ENCODE assay signal across 23 cellular contexts in the genomic region with DNA sequence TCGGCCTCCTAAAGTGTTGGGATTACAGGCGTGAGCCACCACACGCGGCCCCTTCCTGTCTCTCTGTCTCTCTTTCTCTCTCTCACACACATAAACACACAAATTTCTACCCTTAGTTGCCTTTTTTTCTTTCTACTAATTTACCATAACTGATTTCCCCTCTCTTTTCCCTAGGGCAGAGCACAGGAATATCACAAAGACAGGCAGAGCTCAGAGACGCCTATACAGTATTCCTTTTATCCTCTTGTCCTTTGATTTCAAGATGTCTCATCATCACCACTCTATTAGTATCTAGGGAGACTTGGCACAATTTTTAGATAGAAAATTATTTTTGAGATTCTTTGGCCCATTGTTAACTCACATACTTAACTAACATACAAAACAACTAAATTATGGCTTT. TPM values are rescaled to one million over a fixed set of nuclear protein-coding genes. Genes with fewer than 3 reads are reported as not detected.
DNase-seq lines count a peak whose midpoint lies in the region; ATAC-seq and TF ChIP-seq lines count a peak whose summit lies in the region.
"Had no signal": no experiment of that assay in that cellular context is flagged by ENCODE, and none has a peak within 500 bp of the region (broad histone marks: within the 10 kb centered on the region; RNA-seq: fewer than 3 reads in every experiment).

No MANE protein-coding gene starts in this region.

- H3K4me3 Mint-ChIP-seq in glutamatergic neuron (ENCODE audit: unreplicated experiment): peak overlapping the region; percentile 72
- H3K4me3 Mint-ChIP-seq: CD8-positive, alpha-beta T cell; HFFc6 had no signal

- no peak for ATAC-seq in GM21825 (IDR thresholded peaks at IDR 0.05; ENCODE audit: unreplicated experiment)
- ATAC-seq in HG03354 (IDR thresholded peaks at IDR 0.05; ENCODE audit: poor library complexity, severe bottlenecking, unreplicated experiment): no peak
- ATAC-seq: A549; CD8-positive, alpha-beta T cell; HCT116 had no signal

- in situ Hi-C loops in SK-MEL-5 (cut with HindIII; ENCODE audit: low pct_unique_long_range_greater_than_20kb, low sequenced_read_pairs): no loop called here

- peak overlapping the region; percentile 41 for H3K27ac ChIP-seq in left ventricle myocardium inferior (replicated peaks)
- H3K27ac ChIP-seq: 22Rv1; A549; BLaER1 treated with 17β-estradiol and CSF1 and Interleukin-3, amounts not matched to agents 10 nM and 100 nM had no signal

- no peaks in the 10 kb centered on the region for H3K36me3 ChIP-seq in left ventricle myocardium inferior
- H3K36me3 ChIP-seq: BLaER1 treated with 17β-estradiol and CSF1 and Interleukin-3, amounts not matched to agents 10 nM and 100 nM had no signal

- DNase-seq in left ventricle myocardium inferior (no peak), cardiac septum (ENCODE audit: low spot score) (no peak), SK-MEL-5 (ENCODE audit: low read depth, low spot score) (peak; percentile 56), glutamatergic neuron (no peak), cortex of kidney (lab: John Stamatoyannopoulos, UW) (no peak)
- DNase-seq in activated CD4-positive, alpha-beta T cell treated with anti-CD3 and anti-CD28 coated beads for 48 hours: no peak
- DNase-seq: CD8-positive, alpha-beta T cell; COR-L47; DMS 273 treated with DMSO at 0.1 percent for 48 hours; DMS53; DND-41; EL; GOT3; H7; HFFc6; IMR-90 had no signal

- intact Hi-C loops in left ventricle myocardium inferior (cut with micrococcal nuclease): no loop called here
- intact Hi-C loops in cardiac septum (cut with DNase I): loop anchor here (10.0 kb wide), 1 partner anchor 158 kb away; no protein-coding TSS in a partner anchor

- peaks cover 19% of the 10 kb centered on the region for H3K27me3 Mint-ChIP-seq in glutamatergic neuron (ENCODE audit: unreplicated experiment)

- H3K4me1 Mint-ChIP-seq in glutamatergic neuron (ENCODE audit: low read depth, unreplicated experiment): peaks cover 53% of the 10 kb centered on the region

- H3K9me3 ChIP-seq in left ventricle myocardium inferior (replicated peaks): no peaks in the 10 kb centered on the region
- H3K9me3 ChIP-seq: A549 had no signal

- H3K36me3 Mint-ChIP-seq in glutamatergic neuron (ENCODE audit: unreplicated experiment): no peaks in the 10 kb centered on the region
- H3K36me3 Mint-ChIP-seq: CD8-positive, alpha-beta T cell had no signal

- H3K4me1 ChIP-seq in left ventricle myocardium inferior: peaks cover 90% of the 10 kb centered on the region

- H3K27ac Mint-ChIP-seq in glutamatergic neuron (ENCODE audit: unreplicated experiment): peak overlapping the region; percentile 82
- H3K27ac Mint-ChIP-seq: CD8-positive, alpha-beta T cell; HFFc6 had no signal

- peaks cover 22% of the 10 kb centered on the region for H3K9me3 Mint-ChIP-seq in glutamatergic neuron (ENCODE audit: unreplicated experiment)
- H3K9me3 Mint-ChIP-seq: CD8-positive, alpha-beta T cell; HFFc6 had no signal

- no peak for TF ChIP-seq CTCF in left ventricle myocardium inferior (IDR thresholded peaks at IDR 0.05; ENCODE audit: borderline replicate concordance)
- TF ChIP-seq CTCF in glutamatergic neuron (IDR thresholded peaks at IDR 0.05; ENCODE audit: partially characterized antibody, unreplicated experiment): no peak

- no peak overlapping the region for H3K4me3 ChIP-seq in left ventricle myocardium inferior
- H3K4me3 ChIP-seq: A549; BLaER1 treated with 17β-estradiol and CSF1 and Interleukin-3, amounts not matched to agents 10 nM and 100 nM had no signal

- H3K27me3 ChIP-seq in left ventricle myocardium inferior (ENCODE audit: low read depth): no peaks in the 10 kb centered on the region
- H3K27me3 ChIP-seq: BLaER1 treated with 17β-estradiol and CSF1 and Interleukin-3, amounts not matched to agents 10 nM and 100 nM had no signal

RNA-seq across cellular contexts. Expression of a gene that starts 25.8 kb away (rescaled TPM):
- 52.5 TPM for total RNA-seq in left ventricle myocardium inferior
- 87.0 TPM for total RNA-seq in cardiac septum
- total RNA-seq in SK-MEL-5 (2014; rRNA removed; shearing (Covaris generic)): 254 and 271 TPM in 2 replicates
- polyA plus RNA-seq in SK-MEL-5 (2015; cell fraction: cytosol; rRNA removed): 125 and 141 TPM in 2 replicates
- 284 and 324 TPM in 2 replicates for polyA plus RNA-seq in SK-MEL-5 (2015; cell fraction: nucleus; rRNA removed)
- total RNA-seq in glutamatergic neuron (ENCODE audit: unreplicated experiment): 52.9 TPM
- total RNA-seq: CD8-positive, alpha-beta T cell; G401; HFFc6 had no signal
